In genomic region chr1:113846391-113847035, GRCh38 we compare ENCODE assay signal across 32 cellular contexts. TPM values are rescaled to one million over a fixed set of nuclear protein-coding genes. Genes with fewer than 3 reads are reported as not detected.
DNase-seq lines count a peak whose midpoint lies in the region; ATAC-seq, FAIRE-seq and TF ChIP-seq lines count a peak whose summit lies in the region.
"Had no signal": no experiment of that assay in that cellular context is flagged by ENCODE, and none has a peak within 500 bp of the region (broad histone marks: within the 10 kb centered on the region; RNA-seq: fewer than 3 reads in every experiment).

No MANE protein-coding gene starts in this region.

- no peaks in the 10 kb centered on the region for H3K9me2 ChIP-seq in GM23248 (ENCODE audit: insufficient read depth)

- no peak overlapping the region for H3K9ac ChIP-seq in GM23248
- no peak overlapping the region for H3K9ac ChIP-seq in K562 (ENCODE audit: insufficient read depth in 1 of 2, low read depth in 2 of 2, low read length in 2 of 2)

- TF ChIP-seq EP300 in K562 (IDR thresholded peaks at IDR 0.05; ENCODE audit: low read length) = no peak

- no peaks in the 10 kb centered on the region for H3K36me3 ChIP-seq in GM23248 (ENCODE audit: low read depth)
- H3K36me3 ChIP-seq in K562 (ENCODE audit: control insufficient read depth, insufficient read depth, low read length) = no peaks in the 10 kb centered on the region
- H3K36me3 ChIP-seq: adrenal gland, left lung had no signal

- no TSS peak for BruUV-seq in K562 (replicated peaks; lab: Mats Ljungman, UMichigan)

- H3K9me1 ChIP-seq in K562 (ENCODE audit: control insufficient read depth, insufficient read depth, low read length) = no peaks in the 10 kb centered on the region

- H3K27ac ChIP-seq in GM23248 (no peak overlapping the region), K562 (ENCODE audit: extremely low read depth, low read depth, low read length) (no peak overlapping the region)
- H3K27ac ChIP-seq: 22Rv1, adrenal gland, HL-60, left lung, neutrophil, stomach had no signal

- WGBS in GM23248 (ENCODE audit: low coverage in 1 of 2, low lambda C conversion rate in 2 of 2, missing lambda C conversion rate in 2 of 2), 2 experiments = 48 to 50% methylated on average over 2 of the region's 2 CpGs
- 38% methylated on average over 2 of the region's 2 CpGs for WGBS in K562 (ENCODE audit: insufficient coverage, low coverage, missing lambda C conversion rate)

- H3K4me3 Mint-ChIP-seq in T-cell = no peak overlapping the region
- H3K4me3 Mint-ChIP-seq: dendritic cell treated with granulocyte-macrophage colony-stimulating factor and Interleukin-4, amounts not matched to agents 40 ng/mL and 50 ng/mL, for 4 days; endodermal cell had no signal

- no peak overlapping the region for H3K4me2 ChIP-seq in GM23248 (ENCODE audit: unreplicated experiment)
- no peak overlapping the region for H3K4me2 ChIP-seq in K562 (ENCODE audit: insufficient read depth, low read length)

- no peaks in the 10 kb centered on the region for H3K79me2 ChIP-seq in GM23248 (ENCODE audit: insufficient read depth)
- H3K79me2 ChIP-seq in K562 (ENCODE audit: control insufficient read depth, insufficient read depth, low read length) = no peaks in the 10 kb centered on the region

- H3K4me1 ChIP-seq in GM23248 (ENCODE audit: insufficient read depth) (no peaks in the 10 kb centered on the region), K562 (replicated peaks in 1 of 2; ENCODE audit: control insufficient read depth in 2 of 2, insufficient read depth in 2 of 2, low read length in 2 of 2) (no peaks in the 10 kb centered on the region)
- H3K4me1 ChIP-seq: adrenal gland, stomach had no signal

- POLR2A ChIA-PET in T-cell (lab: Charles Lee) = interaction anchor here in 1 of 2 donors (0.6 kb wide), 1 partner anchor 71 kb away, joined by 3 read pairs; no protein-coding TSS in a partner anchor
- POLR2A ChIA-PET in K562 (lab: Yijun Ruan, JAX) = no interaction called here

- H3K4me1 Mint-ChIP-seq in T-cell = peaks cover 13 to 16% (median 14%) of the 10 kb centered on the region in 3 donors
- H3K4me1 Mint-ChIP-seq: endodermal cell had no signal

- intact Hi-C loops in K562 (cut with micrococcal nuclease) = no loop called here

- H3K27me3 Mint-ChIP-seq in T-cell = no peaks in the 10 kb centered on the region
- H3K27me3 Mint-ChIP-seq: dendritic cell treated with granulocyte-macrophage colony-stimulating factor and Interleukin-4, amounts not matched to agents 40 ng/mL and 50 ng/mL, for 4 days had no signal

- H3F3A ChIP-seq in GM23248 (ENCODE audit: insufficient read depth) = no peaks in the 10 kb centered on the region

- ATAC-seq in T-cell (replicated peaks in 1 of 4) (no peak), K562 (no peak)
- ATAC-seq: left lung, right cardiac atrium had no signal

- H4K20me1 ChIP-seq in GM23248 (ENCODE audit: insufficient read depth) (no peaks in the 10 kb centered on the region), K562 (replicated peaks; ENCODE audit: control insufficient read depth, insufficient read depth, low read length) (no peaks in the 10 kb centered on the region)

- no peak for TF ChIP-seq RAD21 in K562 (CRISPR knock-in tag; conservative IDR thresholded peaks at IDR 0.05 in 1 of 2, IDR thresholded peaks at IDR 0.05 in 1 of 2)

- CTCF ChIA-PET in T-cell (lab: Charles Lee) (no interaction called here), K562 (lab: Yijun Ruan, JAX; ENCODE audit: low intra/inter-chr PET ratio) (no interaction called here)

- H3K36me3 Mint-ChIP-seq in T-cell = peaks cover 44% of the 10 kb centered on the region

- in situ Hi-C loops in GM23248 (cut with MboI) = loop anchor here (25.0 kb wide), 1 partner anchor 441 kb away; no protein-coding TSS in a partner anchor
- in situ Hi-C loops in K562 (cut with MboI) = no loop called here

- H3K4me3 ChIP-seq in GM23248 (no peak overlapping the region), K562 (no peak overlapping the region)
- H3K4me3 ChIP-seq: adrenal gland, left lung, stomach had no signal

- no peak for FAIRE-seq in K562 (lab: Jason Lieb, UNC)
- FAIRE-seq: H1, urothelium cell line had no signal

- TF ChIP-seq CTCF in K562 (IDR thresholded peaks at IDR 0.05 in 2 of 3, conservative IDR thresholded peaks at IDR 0.05 in 1 of 3; ENCODE audit: insufficient read depth in 2 of 3, low read depth in 1 of 3, low read length in 3 of 3) = no peak

- DNase-seq in DMS53 (lab: John Stamatoyannopoulos, UW) = peak; percentile 9
- no peak for DNase-seq in DMS53 treated with DMSO at 0.1 percent for 48 hours (lab: John Stamatoyannopoulos, UW; ENCODE audit: unreplicated experiment)
- DNase-seq in GM23248 = peak; percentile 17
- no peak for DNase-seq in T-cell
- no peak for DNase-seq in K562 (ENCODE audit: extremely low read depth in 1 of 4, low spot score in 3 of 4)
- no peak for DNase-seq in H4 (ENCODE audit: low spot score)
- no peak for DNase-seq in DMS114 treated with DMSO at 0.1 percent for 48 hours (lab: John Stamatoyannopoulos, UW; ENCODE audit: unreplicated experiment)
- DNase-seq in NOMO-1 treated with dmso at 0.1 percent for 144 hours (lab: John Stamatoyannopoulos, UW; ENCODE audit: unreplicated experiment) = no peak
- DNase-seq: activated gamma-delta T cell treated with Interleukin-2 at 50 U/mL for 16 hours; adrenal gland; C1 segment of cervical spinal cord; Calu3; endodermal cell; islet precursor cell; Karpas-422; left lung; NCI-H1048; NCI-H1694; NCI-H446; NCI-H774; posterior cingulate gyrus; right cardiac atrium; stimulated activated CD4-positive, alpha-beta T cell treated with anti-CD3 and anti-CD28 coated beads, Interleukin-1b, Interleukin-23, amount 100 ng/mL, for 48 hours; stomach; SW 1271; T1000 had no signal

- peaks cover 3% of the 10 kb centered on the region for H3K9me3 ChIP-seq in GM23248 (ENCODE audit: low read depth)
- no peaks in the 10 kb centered on the region for H3K9me3 ChIP-seq in K562 (replicated peaks; ENCODE audit: control insufficient read depth, insufficient read depth, low read depth, low read length)
- H3K9me3 ChIP-seq: adrenal gland, left lung, neutrophil had no signal

- H3K27ac Mint-ChIP-seq in T-cell = peak overlapping the region; percentile 6 to 15
- H3K27ac Mint-ChIP-seq: dendritic cell treated with granulocyte-macrophage colony-stimulating factor and Interleukin-4, amounts not matched to agents 40 ng/mL and 50 ng/mL, for 4 days; endodermal cell had no signal

- H3K27me3 ChIP-seq in GM23248 (replicated peaks; ENCODE audit: insufficient read depth) (no peaks in the 10 kb centered on the region), K562 (ENCODE audit: control insufficient read depth in 2 of 2, insufficient read depth in 2 of 2, low read length in 2 of 2) (no peaks in the 10 kb centered on the region)
- H3K27me3 ChIP-seq: adrenal gland, left lung, neutrophil, stomach had no signal

- H3K9me3 Mint-ChIP-seq in T-cell = peaks cover 0 to 9% (median 0%) of the 10 kb centered on the region in 3 donors

- TF ChIP-seq POLR2A in K562 (conservative IDR thresholded peaks at IDR 0.05) = no peak

- H2AFZ ChIP-seq in GM23248 = no peak overlapping the region
- no peak overlapping the region for H2AFZ ChIP-seq in K562 (ENCODE audit: low read depth, low read length)

RNA-seq across cellular contexts. Expression of gene PTPN22, which starts 25.0 kb away (rescaled TPM):
- total RNA-seq in GM23248 (2014; rRNA removed; shearing (Covaris generic)) = 0.51 and 0.86 TPM in 2 replicates
- 1.4 and 1.6 TPM in 2 replicates for polyA plus RNA-seq in GM23248 (2016; fragmentation: Nextera tagmentation; extraction: Ambion mirVana)
- 10 to 100 TPM; 25.6 to 45.9 (median 26.6) TPM for total RNA-seq in T-cell
- 0.53 and 0.81 TPM in 2 replicates for total RNA-seq in K562 (2011; cell fraction: chromatin; rRNA removed; ENCODE audit: low replicate concordance)
- 0.17 and 0.79 TPM in 2 replicates for total RNA-seq in K562 (2011; cell fraction: nucleolus; rRNA removed)
- total RNA-seq in K562 (2011; cell fraction: nucleoplasm; rRNA removed) = 0.46 and 1.9 TPM in 2 replicates
- total RNA-seq in K562 (2014; rRNA removed) = 0.82 and 1.3 TPM in 2 replicates
- 1.9 and 2.0 TPM in 2 replicates for total RNA-seq in K562 (2014; rRNA removed; fragmentation: Illumina TruSeq; extraction: Trizol)
- total RNA-seq in K562 (2015; rRNA removed; fragmentation: Illumina TruSeq; extraction: Trizol) = 4.6 and 5.3 TPM in 2 replicates
- 1.0 and 1.3 TPM in 2 replicates for total RNA-seq in K562 (2021)
- 0.45 and 0.76 TPM in 2 replicates for polyA plus RNA-seq in K562 (2011; rRNA removed)
- 0.09 and 0.47 TPM in 2 replicates for polyA plus RNA-seq in K562 (2011; cell fraction: cytosol; rRNA removed)
- 0.77 and 0.98 TPM in 2 replicates for polyA plus RNA-seq in K562 (2011; cell fraction: nucleus; rRNA removed)
- 2.5 and 7.6 TPM in 2 replicates for polyA plus RNA-seq in K562 (2012)
- 1.9 and 2.3 TPM in 2 replicates for polyA plus RNA-seq in K562 (2014; fragmentation: Illumina TruSeq; extraction: Trizol)
- polyA plus RNA-seq in K562 (2014; fragmentation: Nextera tagmentation; extraction: Ambion mirVana) = 1 to 10 TPM; 1.1 to 1.6 TPM
- 0.95 and 1.4 TPM in 2 replicates for polyA plus RNA-seq in K562 (2014; rRNA removed)
- polyA minus RNA-seq in K562 (2011; rRNA and poly(A)+ RNA removed) = 0.46 and 2.4 TPM in 2 replicates
- 0.64 TPM in 1 of 2 replicates, not detected in the other for polyA minus RNA-seq in K562 (2011; cell fraction: cytosol; rRNA and poly(A)+ RNA removed)
- 0.81 and 2.4 TPM in 2 replicates for polyA minus RNA-seq in K562 (2011; cell fraction: nucleus; rRNA and poly(A)+ RNA removed)
- 0.62 and 0.68 TPM in 2 replicates for total RNA-seq in H4 (2014; rRNA removed; shearing (Covaris generic))
- total RNA-seq: endodermal cell, H1 had no signal
- polyA plus RNA-seq: H1 had no signal

RNA-seq across cellular contexts. Expression of gene RSBN1, which starts 34.2 kb away (rescaled TPM):
- 7.5 and 10.0 TPM in 2 replicates for total RNA-seq in GM23248 (2014; rRNA removed; shearing (Covaris generic))
- polyA plus RNA-seq in GM23248 (2016; fragmentation: Nextera tagmentation; extraction: Ambion mirVana) = 8.3 and 8.7 TPM in 2 replicates
- 10 to 100 TPM; 43.9 to 49.9 (median 45.1) TPM for total RNA-seq in T-cell
- total RNA-seq in K562 (2011; cell fraction: chromatin; rRNA removed; ENCODE audit: low replicate concordance) = 20.7 and 44.4 TPM in 2 replicates
- 13.0 and 14.0 TPM in 2 replicates for total RNA-seq in K562 (2011; cell fraction: nucleolus; rRNA removed)
- 15.7 and 19.8 TPM in 2 replicates for total RNA-seq in K562 (2011; cell fraction: nucleoplasm; rRNA removed)
- total RNA-seq in K562 (2014; rRNA removed) = 12.6 and 13.7 TPM in 2 replicates
- 15.4 and 17.2 TPM in 2 replicates for total RNA-seq in K562 (2014; rRNA removed; fragmentation: Illumina TruSeq; extraction: Trizol)
- 17.2 and 18.2 TPM in 2 replicates for total RNA-seq in K562 (2015; rRNA removed; fragmentation: Illumina TruSeq; extraction: Trizol)
- total RNA-seq in K562 (2021) = 17.6 and 20.3 TPM in 2 replicates
- polyA plus RNA-seq in K562 (2011; rRNA removed) = 20.7 and 24.3 TPM in 2 replicates
- polyA plus RNA-seq in K562 (2011; cell fraction: cytosol; rRNA removed) = 8.9 and 9.2 TPM in 2 replicates
- 13.6 and 25.6 TPM in 2 replicates for polyA plus RNA-seq in K562 (2011; cell fraction: nucleus; rRNA removed)
- polyA plus RNA-seq in K562 (2012) = 9.9 and 11.2 TPM in 2 replicates
- 12.2 and 12.6 TPM in 2 replicates for polyA plus RNA-seq in K562 (2014; fragmentation: Illumina TruSeq; extraction: Trizol)
- polyA plus RNA-seq in K562 (2014; fragmentation: Nextera tagmentation; extraction: Ambion mirVana) = 10 to 100 TPM in 1 of 2 experiments, 1 to 10 TPM in 1; 4.5 to 13.0 TPM
- 7.2 and 10.2 TPM in 2 replicates for polyA plus RNA-seq in K562 (2014; rRNA removed)
- 149 and 167 TPM in 2 replicates for polyA minus RNA-seq in K562 (2011; rRNA and poly(A)+ RNA removed)
- polyA minus RNA-seq in K562 (2011; cell fraction: cytosol; rRNA and poly(A)+ RNA removed) = 21.8 and 29.6 TPM in 2 replicates
- polyA minus RNA-seq in K562 (2011; cell fraction: nucleus; rRNA and poly(A)+ RNA removed) = 16.6 and 29.9 TPM in 2 replicates
- total RNA-seq in H4 (2014; rRNA removed; shearing (Covaris generic)) = 2.5 and 3.2 TPM in 2 replicates

RNA-seq across cellular contexts. Expression of gene BCL2L15, which starts 40.9 kb away (rescaled TPM):
- total RNA-seq in GM23248 (2014; rRNA removed; shearing (Covaris generic)) = 0.13 and 0.32 TPM in 2 replicates
- polyA plus RNA-seq in GM23248 (2016; fragmentation: Nextera tagmentation; extraction: Ambion mirVana) (not detected in 2 replicates), K562 (2011; rRNA removed) (0.25 and 0.74 TPM in 2 replicates), K562 (2014; fragmentation: Illumina TruSeq; extraction: Trizol) (0.06 and 0.26 TPM in 2 replicates), K562 (2014; fragmentation: Nextera tagmentation; extraction: Ambion mirVana) (under 1 TPM in 1 of 2 experiments, not detected in 1; 0.42 TPM), K562 (2014; rRNA removed) (0.32 and 0.78 TPM in 2 replicates)
- total RNA-seq in T-cell (1 to 10 TPM; 1.2 to 5.8 (median 1.7) TPM), K562 (2014; rRNA removed) (0.09 and 0.12 TPM in 2 replicates), K562 (2014; rRNA removed; fragmentation: Illumina TruSeq; extraction: Trizol) (0.32 and 0.33 TPM in 2 replicates), K562 (2015; rRNA removed; fragmentation: Illumina TruSeq; extraction: Trizol) (0.19 and 0.36 TPM in 2 replicates), K562 (2021) (0.09 and 0.72 TPM in 2 replicates)
- total RNA-seq in K562 (2011; cell fraction: chromatin; rRNA removed; ENCODE audit: low replicate concordance) = 1.4 and 2.8 TPM in 2 replicates
- 0.53 and 0.67 TPM in 2 replicates for total RNA-seq in K562 (2011; cell fraction: nucleolus; rRNA removed)
- 0.95 and 2.5 TPM in 2 replicates for total RNA-seq in K562 (2011; cell fraction: nucleoplasm; rRNA removed)
- 0.10 and 0.15 TPM in 2 replicates for polyA plus RNA-seq in K562 (2011; cell fraction: cytosol; rRNA removed)
- 0.85 and 1.2 TPM in 2 replicates for polyA plus RNA-seq in K562 (2011; cell fraction: nucleus; rRNA removed)
- 0.20 and 0.43 TPM in 2 replicates for polyA plus RNA-seq in K562 (2012)
- polyA minus RNA-seq in K562 (2011; rRNA and poly(A)+ RNA removed) = 0.48 and 1.2 TPM in 2 replicates
- not detected in 2 replicates for polyA minus RNA-seq in K562 (2011; cell fraction: cytosol; rRNA and poly(A)+ RNA removed)
- 0.33 and 0.40 TPM in 2 replicates for polyA minus RNA-seq in K562 (2011; cell fraction: nucleus; rRNA and poly(A)+ RNA removed)
- total RNA-seq in H4 (2014; rRNA removed; shearing (Covaris generic)) = not detected in 2 replicates

RNA-seq across cellular contexts. Expression of gene AP4B1, which starts 58.1 kb away (rescaled TPM):
- total RNA-seq in GM23248 (2014; rRNA removed; shearing (Covaris generic)) = 12.9 and 16.1 TPM in 2 replicates
- polyA plus RNA-seq in GM23248 (2016; fragmentation: Nextera tagmentation; extraction: Ambion mirVana) (9.9 and 11.8 TPM in 2 replicates), K562 (2011; rRNA removed) (36.5 and 37.3 TPM in 2 replicates), K562 (2014; fragmentation: Illumina TruSeq; extraction: Trizol) (26.7 and 28.5 TPM in 2 replicates), K562 (2014; fragmentation: Nextera tagmentation; extraction: Ambion mirVana) (10 to 100 TPM; 21.9 to 28.2 TPM), K562 (2014; rRNA removed) (26.1 and 32.0 TPM in 2 replicates)
- total RNA-seq in T-cell (10 to 100 TPM; 57.8 to 66.4 (median 61.5) TPM), K562 (2014; rRNA removed) (15.8 and 20.2 TPM in 2 replicates), K562 (2014; rRNA removed; fragmentation: Illumina TruSeq; extraction: Trizol) (24.6 and 30.4 TPM in 2 replicates), K562 (2015; rRNA removed; fragmentation: Illumina TruSeq; extraction: Trizol) (21.2 and 21.7 TPM in 2 replicates), K562 (2021) (22.2 and 23.8 TPM in 2 replicates)
- total RNA-seq in K562 (2011; cell fraction: chromatin; rRNA removed; ENCODE audit: low replicate concordance) = 103 and 194 TPM in 2 replicates
- 47.9 and 67.8 TPM in 2 replicates for total RNA-seq in K562 (2011; cell fraction: nucleolus; rRNA removed)
- total RNA-seq in K562 (2011; cell fraction: nucleoplasm; rRNA removed) = 93.6 and 108 TPM in 2 replicates
- 11.8 and 29.3 TPM in 2 replicates for polyA plus RNA-seq in K562 (2011; cell fraction: cytosol; rRNA removed)
- 66.6 and 88.6 TPM in 2 replicates for polyA plus RNA-seq in K562 (2011; cell fraction: nucleus; rRNA removed)
- 19.7 and 20.1 TPM in 2 replicates for polyA plus RNA-seq in K562 (2012)
- 47.9 and 53.5 TPM in 2 replicates for polyA minus RNA-seq in K562 (2011; rRNA and poly(A)+ RNA removed)
- 15.7 and 16.8 TPM in 2 replicates for polyA minus RNA-seq in K562 (2011; cell fraction: cytosol; rRNA and poly(A)+ RNA removed)
- polyA minus RNA-seq in K562 (2011; cell fraction: nucleus; rRNA and poly(A)+ RNA removed) = 24.4 and 47.7 TPM in 2 replicates
- total RNA-seq in H4 (2014; rRNA removed; shearing (Covaris generic)) = 6.9 and 9.4 TPM in 2 replicates

RNA-seq across cellular contexts. Expression of gene DCLRE1B, which starts 58.6 kb away (rescaled TPM):
- 4.3 and 6.9 TPM in 2 replicates for total RNA-seq in GM23248 (2014; rRNA removed; shearing (Covaris generic))
- 6.5 and 7.2 TPM in 2 replicates for polyA plus RNA-seq in GM23248 (2016; fragmentation: Nextera tagmentation; extraction: Ambion mirVana)
- 1 to 10 TPM; 5.6 to 6.1 (median 5.9) TPM for total RNA-seq in T-cell
- 9.0 and 11.8 TPM in 2 replicates for total RNA-seq in K562 (2011; cell fraction: chromatin; rRNA removed; ENCODE audit: low replicate concordance)
- 8.8 and 8.9 TPM in 2 replicates for total RNA-seq in K562 (2011; cell fraction: nucleolus; rRNA removed)
- 8.4 and 10.4 TPM in 2 replicates for total RNA-seq in K562 (2011; cell fraction: nucleoplasm; rRNA removed)
- total RNA-seq in K562 (2014; rRNA removed) = 10.6 and 15.8 TPM in 2 replicates
- total RNA-seq in K562 (2014; rRNA removed; fragmentation: Illumina TruSeq; extraction: Trizol) = 17.2 and 19.2 TPM in 2 replicates
- total RNA-seq in K562 (2015; rRNA removed; fragmentation: Illumina TruSeq; extraction: Trizol) = 22.6 and 22.9 TPM in 2 replicates
- total RNA-seq in K562 (2021) = 22.8 and 23.7 TPM in 2 replicates
- 11.0 and 11.7 TPM in 2 replicates for polyA plus RNA-seq in K562 (2011; rRNA removed)
- polyA plus RNA-seq in K562 (2011; cell fraction: cytosol; rRNA removed) = 13.7 and 18.9 TPM in 2 replicates
- polyA plus RNA-seq in K562 (2011; cell fraction: nucleus; rRNA removed) = 6.8 and 10.7 TPM in 2 replicates
- 14.8 and 17.9 TPM in 2 replicates for polyA plus RNA-seq in K562 (2012)
- polyA plus RNA-seq in K562 (2014; fragmentation: Illumina TruSeq; extraction: Trizol) = 25.9 and 28.8 TPM in 2 replicates
- polyA plus RNA-seq in K562 (2014; fragmentation: Nextera tagmentation; extraction: Ambion mirVana) = 10 to 100 TPM; 12.4 to 22.2 TPM
- polyA plus RNA-seq in K562 (2014; rRNA removed) = 14.9 and 18.0 TPM in 2 replicates
- polyA minus RNA-seq in K562 (2011; rRNA and poly(A)+ RNA removed) = 14.5 and 14.7 TPM in 2 replicates
- 10.4 and 16.3 TPM in 2 replicates for polyA minus RNA-seq in K562 (2011; cell fraction: cytosol; rRNA and poly(A)+ RNA removed)
- 5.1 and 7.6 TPM in 2 replicates for polyA minus RNA-seq in K562 (2011; cell fraction: nucleus; rRNA and poly(A)+ RNA removed)
- total RNA-seq in H4 (2014; rRNA removed; shearing (Covaris generic)) = 5.7 and 6.0 TPM in 2 replicates

Comparison
In these comparisons a context has a peak if more than half of its experiments do, and no peak if none do; other contexts are left out.
1. DNase-seq: peak in DMS53 (single experiment) and GM23248 (single experiment); none in DMS53 treated with DMSO at 0.1 percent for 48 hours (single experiment), T-cell (0 of 34), K562 (0 of 4), H4 (single experiment), DMS114 treated with DMSO at 0.1 percent for 48 hours (single experiment) and NOMO-1 treated with dmso at 0.1 percent for 144 hours (single experiment).
2. RNA of gene PTPN22, which starts 25.0 kb away (total RNA-seq): 25.6 to 45.9 TPM in T-cell; 0.17 to 5.3 TPM in K562, 0.51 to 0.86 TPM in GM23248 and 0.62 to 0.68 TPM in H4; every median in the first group is over 4 times any median in the second.